Comparison of ENCODE assay signal across 25 cellular contexts in genomic region chr9:15248596-15248995, GRCh38. TPM values are rescaled to one million over a fixed set of nuclear protein-coding genes. Genes with fewer than 3 reads are reported as not detected.
A peak's percentile ranks its signal among the peaks of the same experiment; 100 is the strongest.
DNase-seq lines count a peak whose midpoint lies in the region; ATAC-seq and TF ChIP-seq lines count a peak whose summit lies in the region.
"Had no signal": no experiment of that assay in that cellular context is flagged by ENCODE, and none has a peak within 500 bp of the region (broad histone marks: within the 10 kb centered on the region; RNA-seq: fewer than 3 reads in every experiment).

No MANE protein-coding gene starts in this region.

- peak overlapping the region; percentile 38 for H3K27ac Mint-ChIP-seq in CD4-positive, alpha-beta T cell
- no peak overlapping the region for H3K27ac Mint-ChIP-seq in neural progenitor cell
- H3K27ac Mint-ChIP-seq: activated naive CD4-positive, alpha-beta T cell treated with anti-CD3 and anti-CD28 coated beads, Interleukin-2, amount 10 ng/mL, durations not matched to agents 7 days and 5 days; activated T-helper 17 cell treated with anti-CD3 and anti-CD28 coated beads, Interleukin-2, amount 50 U/mL, for 72 hours had no signal

- no peaks in the 10 kb centered on the region for H3K79me2 ChIP-seq in neural progenitor cell (ENCODE audit: low read depth)
- H3K79me2 ChIP-seq: parathyroid adenoma had no signal

- H3K4me1 ChIP-seq in adipocyte (ENCODE audit: control insufficient read depth, insufficient read depth, low read length) (peaks cover 19% of the 10 kb centered on the region), neural progenitor cell (peaks cover 22% of the 10 kb centered on the region), spleen (peaks cover 0 to 14% (median 4%) of the 10 kb centered on the region in 6 donors)
- H3K4me1 ChIP-seq: colonic mucosa, testis had no signal

- H3F3A ChIP-seq in neural progenitor cell (ENCODE audit: low read depth) = peaks cover 22% of the 10 kb centered on the region

- no peak for DNase-seq in CD4-positive, alpha-beta T cell
- DNase-seq in adipocyte (ENCODE audit: low read depth) = peak; percentile 20
- no peak for DNase-seq in dorsolateral prefrontal cortex
- no peak for DNase-seq in neural progenitor cell (ENCODE audit: low spot score)
- DNase-seq in activated CD4-positive, alpha-beta T cell treated with anti-CD3 and anti-CD28 coated beads for 1 hour = no peak
- DNase-seq in effector CD8-positive, alpha-beta T cell (lab: John Stamatoyannopoulos, UW) = no peak
- DNase-seq in NCI-H146 (lab: John Stamatoyannopoulos, UW) = no peak
- no peak for DNase-seq in spleen
- DNase-seq: activated CD4-positive, alpha-beta T cell treated with anti-CD3 and anti-CD28 coated beads for 4 hours; activated naive CD4-positive, alpha-beta T cell treated with anti-CD3 and anti-CD28 coated beads, Interleukin-2, amount 10 ng/mL, durations not matched to agents 7 days and 5 days; CD4-positive, CD25-positive, alpha-beta regulatory T cell; colonic mucosa; GOT3; MG63; retina; Right ventricle myocardium superior; stimulated activated CD4-positive, alpha-beta T cell treated with anti-CD3 and anti-CD28 coated beads, Interleukin-2, amount 100 ng/mL, for 24 hours; stimulated activated naive CD8-positive, alpha-beta T cell treated with anti-CD3 and anti-CD28 coated beads, Interleukin-15, Interleukin-2, amounts not matched to agents 100 U/mL and 50 U/mL, for 24 hours; testis had no signal

- TF ChIP-seq POLR2A in spleen (IDR thresholded peaks at IDR 0.05) = no peak

- peaks cover 43% of the 10 kb centered on the region for H3K36me3 Mint-ChIP-seq in CD4-positive, alpha-beta T cell (ENCODE audit: low read depth)
- no peaks in the 10 kb centered on the region for H3K36me3 Mint-ChIP-seq in neural progenitor cell

- H4K20me1 ChIP-seq in neural progenitor cell (ENCODE audit: low read depth) = no peaks in the 10 kb centered on the region

- no peak for TF ChIP-seq CTCF in CD4-positive, alpha-beta T cell (IDR thresholded peaks at IDR 0.05)
- TF ChIP-seq CTCF in dorsolateral prefrontal cortex (IDR thresholded peaks at IDR 0.05 in 54 of 56, conservative IDR thresholded peaks at IDR 0.05 in 2 of 56; ENCODE audit: low read depth in 1 of 56, partially characterized antibody in 56 of 56) = no peak
- TF ChIP-seq CTCF in neural progenitor cell (IDR thresholded peaks at IDR 0.05) = no peak
- TF ChIP-seq CTCF in spleen (IDR thresholded peaks at IDR 0.05 in 8 of 11, conservative IDR thresholded peaks at IDR 0.05 in 3 of 11) = no peak

- H3K36me3 ChIP-seq in adipocyte (ENCODE audit: control insufficient read depth, insufficient read depth, low read length, severe bottlenecking) (no peaks in the 10 kb centered on the region), neural progenitor cell (no peaks in the 10 kb centered on the region), spleen (no peaks in the 10 kb centered on the region)
- H3K36me3 ChIP-seq: colonic mucosa, esophagus muscularis mucosa, MG63 had no signal

- WGBS in spleen, 5 donors = 70 to 86% (median 73%) methylated on average over 2 of the region's 2 CpGs

- peaks cover 76% of the 10 kb centered on the region for H3K4me1 Mint-ChIP-seq in CD4-positive, alpha-beta T cell (ENCODE audit: low read depth)
- peaks cover 13% of the 10 kb centered on the region for H3K4me1 Mint-ChIP-seq in neural progenitor cell

- no peaks in the 10 kb centered on the region for H3K9me3 ChIP-seq in CD4-positive, alpha-beta T cell (ENCODE audit: control insufficient read depth, low read length)
- H3K9me3 ChIP-seq in adipocyte (ENCODE audit: control insufficient read depth, low read length) (no peaks in the 10 kb centered on the region), neural progenitor cell (ENCODE audit: low read depth) (no peaks in the 10 kb centered on the region), spleen (no peaks in the 10 kb centered on the region)
- H3K9me3 ChIP-seq: colonic mucosa, esophagus muscularis mucosa, MG63, testis had no signal

- H3K27me3 Mint-ChIP-seq in CD4-positive, alpha-beta T cell = no peaks in the 10 kb centered on the region
- peaks cover 3% of the 10 kb centered on the region for H3K27me3 Mint-ChIP-seq in neural progenitor cell (ENCODE audit: insufficient read depth, low read depth)
- H3K27me3 Mint-ChIP-seq: activated naive CD4-positive, alpha-beta T cell treated with anti-CD3 and anti-CD28 coated beads, Interleukin-2, amount 10 ng/mL, durations not matched to agents 7 days and 5 days; activated T-helper 17 cell treated with anti-CD3 and anti-CD28 coated beads, Interleukin-2, amount 50 U/mL, for 72 hours; CD4-positive, CD25-positive, alpha-beta regulatory T cell had no signal

- CTCF ChIA-PET in CD4-positive, alpha-beta T cell (lab: Charles Lee) = interaction anchor here (1.3 kb wide), 1 partner anchor 9 kb away, joined by 3 read pairs; no protein-coding TSS in a partner anchor

- intact Hi-C loops in CD4-positive, alpha-beta T cell (cut with DNase I, micrococcal nuclease) = no loop called here
- intact Hi-C loops in dorsolateral prefrontal cortex (cut with DNase I) (no loop called here), spleen (cut with DNase I; ENCODE audit: low total_unique reads) (no loop called here)

- no peak overlapping the region for H2AFZ ChIP-seq in neural progenitor cell (replicated peaks)
- H2AFZ ChIP-seq: parathyroid adenoma had no signal

- no peak overlapping the region for H3K9ac ChIP-seq in adipocyte (ENCODE audit: low read length)
- H3K9ac ChIP-seq in neural progenitor cell = no peak overlapping the region
- H3K9ac ChIP-seq: KMS-11, parathyroid adenoma had no signal

- H3K9me3 Mint-ChIP-seq in CD4-positive, alpha-beta T cell = no peaks in the 10 kb centered on the region
- H3K9me3 Mint-ChIP-seq in neural progenitor cell = no peaks in the 10 kb centered on the region
- H3K9me3 Mint-ChIP-seq: activated naive CD4-positive, alpha-beta T cell treated with anti-CD3 and anti-CD28 coated beads, Interleukin-2, amount 10 ng/mL, durations not matched to agents 7 days and 5 days; activated T-helper 17 cell treated with anti-CD3 and anti-CD28 coated beads, Interleukin-2, amount 50 U/mL, for 72 hours; CD4-positive, CD25-positive, alpha-beta regulatory T cell; nephron had no signal

- no peaks in the 10 kb centered on the region for H3K27me3 ChIP-seq in CD4-positive, alpha-beta T cell (ENCODE audit: control insufficient read depth, insufficient read depth, low read length)
- H3K27me3 ChIP-seq in adipocyte (replicated peaks; ENCODE audit: control insufficient read depth, insufficient read depth, low read length) = no peaks in the 10 kb centered on the region
- H3K27me3 ChIP-seq in dorsolateral prefrontal cortex = no peaks in the 10 kb centered on the region
- H3K27me3 ChIP-seq in neural progenitor cell = no peaks in the 10 kb centered on the region
- no peaks in the 10 kb centered on the region for H3K27me3 ChIP-seq in spleen (replicated peaks in 1 of 7)
- H3K27me3 ChIP-seq: colonic mucosa, esophagus muscularis mucosa, MG63, testis had no signal

- H3K4me3 ChIP-seq in adipocyte (ENCODE audit: low read length) = no peak overlapping the region
- H3K4me3 ChIP-seq in dorsolateral prefrontal cortex = peak overlapping the region in 54 of 59 donors; percentile 6 to 65 (median 48)
- no peak overlapping the region for H3K4me3 ChIP-seq in neural progenitor cell
- no peak overlapping the region for H3K4me3 ChIP-seq in spleen
- H3K4me3 ChIP-seq: colonic mucosa, esophagus muscularis mucosa, MG63, testis had no signal

- no peak for ATAC-seq in CD4-positive, alpha-beta T cell (ENCODE audit: poor library complexity)
- ATAC-seq: activated T-helper 17 cell treated with anti-CD3 and anti-CD28 coated beads, Interleukin-2, amount 50 U/mL, for 72 hours; stimulated activated naive CD8-positive, alpha-beta T cell treated with anti-CD3 and anti-CD28 coated beads, Interleukin-15, Interleukin-2, amounts not matched to agents 100 U/mL and 50 U/mL, for 24 hours had no signal

- no peak overlapping the region for H3K4me3 Mint-ChIP-seq in CD4-positive, alpha-beta T cell
- H3K4me3 Mint-ChIP-seq in neural progenitor cell = no peak overlapping the region
- H3K4me3 Mint-ChIP-seq: activated naive CD4-positive, alpha-beta T cell treated with anti-CD3 and anti-CD28 coated beads, Interleukin-2, amount 10 ng/mL, durations not matched to agents 7 days and 5 days; activated T-helper 17 cell treated with anti-CD3 and anti-CD28 coated beads, Interleukin-2, amount 50 U/mL, for 72 hours; CD4-positive, CD25-positive, alpha-beta regulatory T cell; nephron had no signal

- POLR2A ChIA-PET in CD4-positive, alpha-beta T cell (lab: Charles Lee) = no interaction called here

- H3K27ac ChIP-seq in CD4-positive, alpha-beta T cell (ENCODE audit: low read depth, low read length) = no peak overlapping the region
- H3K27ac ChIP-seq in dorsolateral prefrontal cortex (peak overlapping the region in 24 of 59 donors; percentile 3 to 77 (median 56)), neural progenitor cell (no peak overlapping the region), spleen (no peak overlapping the region)
- H3K27ac ChIP-seq: colonic mucosa, KMS-11, parathyroid adenoma, testis, VCaP had no signal

- peak overlapping the region; percentile 55 for H3K4me2 ChIP-seq in neural progenitor cell
- H3K4me2 ChIP-seq: KMS-11 had no signal

RNA-seq across cellular contexts. Expression of gene TTC39B, which starts 58.4 kb away (rescaled TPM):
- 10 to 100 TPM; 37.6 to 43.6 TPM for total RNA-seq in CD4-positive, alpha-beta T cell
- total RNA-seq in dorsolateral prefrontal cortex = 10 to 100 TPM; 10.3 to 47.0 (median 26.9) TPM
- 4.1 TPM in 2 replicates for total RNA-seq in neural progenitor cell (ENCODE audit: low replicate concordance)
- 10 to 100 TPM; 16.8 to 24.1 (median 19.6) TPM for total RNA-seq in spleen
- polyA plus RNA-seq in spleen = 1 to 10 TPM; 4.8 to 5.8 (median 5.1) TPM

Comparison
In these comparisons a context has a peak if more than half of its experiments do, and no peak if none do; other contexts are left out.
1. H3K4me3 ChIP-seq: peak in dorsolateral prefrontal cortex (54 of 59); none in adipocyte (single experiment), neural progenitor cell (single experiment) and spleen (0 of 8).